In the genomic region with DNA sequence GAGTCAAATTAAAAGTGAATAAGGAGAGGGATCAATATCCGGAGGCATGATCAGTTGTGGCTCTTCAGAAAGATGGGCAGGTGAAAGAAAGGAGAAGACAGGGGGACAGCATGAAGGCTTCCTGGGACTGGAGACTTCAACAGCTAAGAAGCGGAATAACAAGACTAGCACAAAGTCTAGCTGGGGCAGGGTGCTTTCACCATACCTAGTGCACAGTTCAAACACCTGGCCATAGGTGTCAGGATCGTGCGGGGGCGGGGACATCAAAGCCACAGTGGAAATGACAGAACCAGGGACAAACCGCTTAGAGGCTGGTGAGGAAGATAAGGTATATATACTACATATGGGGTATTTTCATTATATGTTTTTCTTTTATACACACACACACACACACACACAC, we compare ENCODE assay signal across 27 cellular contexts.
"Had no signal": no experiment of that assay in that cellular context is flagged by ENCODE, and none has a peak within 500 bp of the region (broad histone marks: within the 10 kb centered on the region; RNA-seq: fewer than 3 reads in every experiment).

No MANE protein-coding gene starts in this region.

- H3K36me3 ChIP-seq: colonic mucosa, gastroesophageal sphincter, heart left ventricle, lower lobe of right lung, neutrophil, pancreas, right lobe of liver, thoracic aorta, tibial nerve, upper lobe of right lung, uterus had no signal

- H3K9me3 ChIP-seq: colonic mucosa, gastroesophageal sphincter, heart left ventricle, lower lobe of right lung, neutrophil, pancreas, right lobe of liver, thoracic aorta, tibial nerve, upper lobe of right lung, uterus had no signal

- H3K4me1 ChIP-seq: colonic mucosa, lower lobe of right lung, right lobe of liver, upper lobe of right lung, uterus had no signal

- H3K4me3 Mint-ChIP-seq: dendritic cell treated with granulocyte-macrophage colony-stimulating factor and Interleukin-4, amounts not matched to agents 40 ng/mL and 50 ng/mL, for 4 days; endodermal cell; natural killer cell; stimulated activated naive B cell treated with anti-CD40 and anti-IgM and Interleukin-4, amounts not matched to agents 10 μg/mL and 1 μg/mL and 100 μg/mL, for 72 hours; stimulated activated naive CD8-positive, alpha-beta T cell treated with anti-CD3 and anti-CD28 coated beads, Interleukin-15, Interleukin-2, amounts not matched to agents 100 ng/mL and 50 ng/mL, for 24 hours had no signal

- H3K27ac ChIP-seq: colonic mucosa, epithelial cell of prostate, foreskin keratinocyte, gastroesophageal sphincter, heart left ventricle, hepatocyte, lower lobe of right lung, neutrophil, pancreas, right lobe of liver, thoracic aorta, tibial nerve, upper lobe of right lung, uterus had no signal

- H2AFZ ChIP-seq: hepatocyte had no signal

- H3K36me3 Mint-ChIP-seq: natural killer cell had no signal

- H3K27me3 Mint-ChIP-seq: dendritic cell treated with granulocyte-macrophage colony-stimulating factor and Interleukin-4, amounts not matched to agents 40 ng/mL and 50 ng/mL, for 4 days; stimulated activated naive CD8-positive, alpha-beta T cell treated with anti-CD3 and anti-CD28 coated beads, Interleukin-15, Interleukin-2, amounts not matched to agents 100 ng/mL and 50 ng/mL, for 24 hours had no signal

- H3K4me2 ChIP-seq: hepatocyte, smooth muscle cell had no signal

- H3K27me3 ChIP-seq: colonic mucosa, foreskin keratinocyte, gastroesophageal sphincter, heart left ventricle, hepatocyte, neutrophil, pancreas, right lobe of liver, tibial nerve, upper lobe of right lung, uterus had no signal

- H3K4me3 ChIP-seq: colonic mucosa, gastroesophageal sphincter, heart left ventricle, hepatocyte, lower lobe of right lung, pancreas, right lobe of liver, smooth muscle cell, thoracic aorta, tibial nerve, upper lobe of right lung, uterus had no signal

- DNase-seq: colonic mucosa; effector CD8-positive, alpha-beta T cell; endodermal cell; foreskin keratinocyte; heart left ventricle; kidney; left ventricle myocardium superior; lower lobe of right lung; natural killer cell; right lobe of liver; stimulated activated CD4-positive, alpha-beta T cell treated with anti-CD3 and anti-CD28 coated beads, Interleukin-12 subunit alpha, Interleukin-12 subunit beta, amount 100 ng/mL, for 4 hours; stimulated activated CD4-positive, alpha-beta T cell treated with anti-CD3 and anti-CD28 coated beads, Interleukin-2, amount 100 ng/mL, for 24 hours; stimulated activated CD4-positive, alpha-beta T cell treated with anti-CD3 and anti-CD28 coated beads, Interleukin-4, amount 100 ng/mL, for 4 hours; stimulated activated naive B cell treated with anti-CD40 and anti-IgM and Interleukin-4, amounts not matched to agents 10 μg/mL and 1 μg/mL and 100 μg/mL, for 72 hours; upper lobe of right lung; uterus had no signal

- H3K9me3 Mint-ChIP-seq: dendritic cell treated with granulocyte-macrophage colony-stimulating factor and Interleukin-4, amounts not matched to agents 40 ng/mL and 50 ng/mL, for 4 days; endodermal cell; natural killer cell; stimulated activated naive B cell treated with anti-CD40 and anti-IgM and Interleukin-4, amounts not matched to agents 10 μg/mL and 1 μg/mL and 100 μg/mL, for 72 hours; stimulated activated naive CD8-positive, alpha-beta T cell treated with anti-CD3 and anti-CD28 coated beads, Interleukin-15, Interleukin-2, amounts not matched to agents 100 ng/mL and 50 ng/mL, for 24 hours had no signal

- H3K27ac Mint-ChIP-seq: natural killer cell; stimulated activated naive B cell treated with anti-CD40 and anti-IgM and Interleukin-4, amounts not matched to agents 10 μg/mL and 1 μg/mL and 100 μg/mL, for 72 hours; stimulated activated naive CD8-positive, alpha-beta T cell treated with anti-CD3 and anti-CD28 coated beads, Interleukin-15, Interleukin-2, amounts not matched to agents 100 ng/mL and 50 ng/mL, for 24 hours had no signal

- ATAC-seq: esophagus mucosa; foreskin keratinocyte; gastroesophageal sphincter; heart left ventricle; left ventricle myocardium superior; lower lobe of right lung; natural killer cell; stimulated activated naive B cell treated with anti-CD40 and anti-IgM and Interleukin-4, amounts not matched to agents 10 μg/mL and 1 μg/mL and 100 μg/mL, for 72 hours had no signal
